In the genomic region with DNA sequence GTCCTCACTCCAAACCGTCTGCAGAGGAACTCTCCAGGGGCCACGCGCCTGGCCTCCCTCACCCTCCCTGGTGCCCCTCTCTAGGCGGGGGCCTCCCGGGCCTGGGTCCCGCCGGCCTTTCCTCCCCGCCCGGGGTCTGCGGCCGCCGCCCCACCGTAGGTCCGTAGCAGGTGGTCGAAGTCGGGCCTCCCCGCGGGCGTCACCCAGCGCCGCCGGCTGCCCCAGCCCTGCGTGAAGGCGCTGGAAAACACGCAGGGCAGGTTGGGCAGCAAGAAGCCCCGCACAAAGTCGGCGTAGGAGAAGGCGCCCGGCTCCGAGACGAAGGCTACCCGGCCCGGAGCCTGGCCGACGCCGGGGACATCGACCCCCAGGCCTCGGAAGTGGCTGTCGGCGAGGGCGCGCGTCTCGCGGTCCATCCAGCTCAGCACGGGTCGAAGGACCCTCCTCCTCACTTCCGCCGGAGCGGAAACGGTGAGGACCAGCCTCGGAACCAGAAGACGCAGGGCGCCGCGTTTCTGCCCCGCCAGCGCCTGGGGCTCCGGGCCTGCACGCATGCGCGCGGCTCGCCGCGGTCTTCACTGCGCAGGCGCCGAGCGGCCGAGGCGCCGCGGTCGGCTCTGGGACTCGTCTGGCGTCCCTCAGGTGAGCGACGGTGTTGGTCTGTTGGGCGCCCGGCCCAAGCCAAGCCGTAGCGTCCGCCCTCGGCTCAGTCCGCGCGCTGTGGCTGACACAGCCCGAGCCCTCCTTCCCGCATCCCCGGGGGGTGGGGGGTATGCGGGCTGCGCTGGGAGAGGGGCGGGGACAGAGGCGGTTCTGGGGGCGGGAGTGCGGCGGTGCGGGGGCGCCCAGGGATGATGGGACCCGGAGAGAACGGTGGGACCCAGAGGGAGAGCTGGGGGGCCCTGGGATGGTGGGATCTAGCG, we compare ENCODE assay signal across 8 cellular contexts. TPM values are rescaled to one million over a fixed set of nuclear protein-coding genes. Genes with fewer than 3 reads are reported as not detected.
A peak's percentile ranks its signal among the peaks of the same experiment; 100 is the strongest.
DNase-seq lines count a peak whose midpoint lies in the region; ATAC-seq and TF ChIP-seq lines count a peak whose summit lies in the region.

A gene with protein sequence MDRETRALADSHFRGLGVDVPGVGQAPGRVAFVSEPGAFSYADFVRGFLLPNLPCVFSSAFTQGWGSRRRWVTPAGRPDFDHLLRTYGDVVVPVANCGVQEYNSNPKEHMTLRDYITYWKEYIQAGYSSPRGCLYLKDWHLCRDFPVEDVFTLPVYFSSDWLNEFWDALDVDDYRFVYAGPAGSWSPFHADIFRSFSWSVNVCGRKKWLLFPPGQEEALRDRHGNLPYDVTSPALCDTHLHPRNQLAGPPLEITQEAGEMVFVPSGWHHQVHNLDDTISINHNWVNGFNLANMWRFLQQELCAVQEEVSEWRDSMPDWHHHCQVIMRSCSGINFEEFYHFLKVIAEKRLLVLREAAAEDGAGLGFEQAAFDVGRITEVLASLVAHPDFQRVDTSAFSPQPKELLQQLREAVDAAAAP (minus strand): TSS at position 445 of the 923 bp plus-strand sequence. CDS start 29 bp downstream, at position 416.
A gene with protein sequence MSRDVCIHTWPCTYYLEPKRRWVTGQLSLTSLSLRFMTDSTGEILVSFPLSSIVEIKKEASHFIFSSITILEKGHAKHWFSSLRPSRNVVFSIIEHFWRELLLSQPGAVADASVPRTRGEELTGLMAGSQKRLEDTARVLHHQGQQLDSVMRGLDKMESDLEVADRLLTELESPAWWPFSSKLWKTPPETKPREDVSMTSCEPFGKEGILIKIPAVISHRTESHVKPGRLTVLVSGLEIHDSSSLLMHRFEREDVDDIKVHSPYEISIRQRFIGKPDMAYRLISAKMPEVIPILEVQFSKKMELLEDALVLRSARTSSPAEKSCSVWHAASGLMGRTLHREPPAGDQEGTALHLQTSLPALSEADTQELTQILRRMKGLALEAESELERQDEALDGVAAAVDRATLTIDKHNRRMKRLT (plus strand): TSS at position 578 of the 923 bp plus-strand sequence. CDS start 12,302 bp downstream, outside the sequence.

- peak within 1 kb of the TSS; percentile 91 for H3K4me3 Mint-ChIP-seq in progenitor cell of endocrine pancreas (ENCODE audit: low read depth)

- H3K9me3 Mint-ChIP-seq in progenitor cell of endocrine pancreas (ENCODE audit: low read depth) = no peaks in the 10 kb centered on the region

- no peaks in the 10 kb centered on the region for H3K27me3 ChIP-seq in upper lobe of right lung

- in situ Hi-C loops in GM13977 (cut with MboI; ENCODE audit: low pct_unique_long_range_greater_than_20kb, low sequenced_read_pairs, unreplicated experiment) = no loop called here

- peak within 1 kb of the TSS; percentile 85 for H3K27ac ChIP-seq in upper lobe of right lung

- no peaks in the 10 kb centered on the region for H3K9me3 ChIP-seq in upper lobe of right lung

- intact Hi-C loops in T-helper 1 cell treated with Interleukin-12 subunit alpha and Interleukin-12 subunit beta and Interleukin-4 antibody, amounts not matched to agents 30 ng/mL and 1 ng/mL, for 36 hours (cut with micrococcal nuclease) = loop anchor here (1.0 to 10.0 kb wide), 18 partner anchors 28 to 1673 kb away; partner anchors contain the start of genes ARF1, C1orf35, GUK1 and H3-3A
- intact Hi-C loops in left cardiac atrium (cut with DNase I) = no loop called here
- intact Hi-C loops in upper lobe of right lung (cut with DNase I) = no loop called here

- H3K27ac Mint-ChIP-seq in progenitor cell of endocrine pancreas = peak within 1 kb of the TSS; percentile 92

- ATAC-seq in HG02852 (IDR thresholded peaks at IDR 0.05; ENCODE audit: unreplicated experiment) = peak; percentile 94
- peak; percentile 95 to 96 for ATAC-seq in left cardiac atrium
- ATAC-seq in upper lobe of right lung = peak; percentile 96

- TF ChIP-seq CTCF in GM13977 (IDR thresholded peaks at IDR 0.05; ENCODE audit: extremely low read depth, insufficient read depth, missing control alignments) = no peak
- no peak for TF ChIP-seq CTCF in progenitor cell of endocrine pancreas (IDR thresholded peaks at IDR 0.05; ENCODE audit: unreplicated experiment)
- TF ChIP-seq CTCF in upper lobe of right lung (IDR thresholded peaks at IDR 0.05) = no peak

- no peaks in the 10 kb centered on the region for H3K27me3 Mint-ChIP-seq in progenitor cell of endocrine pancreas

- peaks cover 20% of the 10 kb centered on the region for H3K36me3 ChIP-seq in upper lobe of right lung

- DNase-seq in GM13977 (ENCODE audit: low spot score) (peak; percentile 97), NCI-H1436 treated with DMSO at 0.1 percent for 48 hours (lab: John Stamatoyannopoulos, UW) (peak; percentile 85), amniotic epithelial cell (ENCODE audit: low read depth) (peak; percentile 85), left cardiac atrium (peak; percentile 94), progenitor cell of endocrine pancreas (ENCODE audit: low spot score, unreplicated experiment) (peak; percentile 93), upper lobe of right lung (peak; percentile 96)

- H3K4me1 Mint-ChIP-seq in progenitor cell of endocrine pancreas (ENCODE audit: low read depth) = peaks cover 11% of the 10 kb centered on the region

- H3K4me1 ChIP-seq in upper lobe of right lung = peaks cover 14% of the 10 kb centered on the region

- H3K36me3 Mint-ChIP-seq in progenitor cell of endocrine pancreas (ENCODE audit: insufficient read depth) = no peaks in the 10 kb centered on the region

- H3K4me3 ChIP-seq in upper lobe of right lung = peak within 1 kb of the TSS; percentile 97

RNA-seq across cellular contexts. Expression of the first gene that starts in this region (rescaled TPM):
- total RNA-seq in T-helper 1 cell treated with Interleukin-12 subunit alpha and Interleukin-12 subunit beta and Interleukin-4 antibody, amounts not matched to agents 30 ng/mL and 1 ng/mL, for 36 hours = 24.5 and 25.6 TPM in 2 replicates
- total RNA-seq in left cardiac atrium = 10 to 100 TPM in 1 of 2 donors, 1 to 10 TPM in 1; 9.7 to 14.1 TPM
- total RNA-seq in progenitor cell of endocrine pancreas = 20.7 and 26.4 TPM in 2 replicates
- total RNA-seq in upper lobe of right lung = 15.1 TPM

RNA-seq across cellular contexts. Expression of the second gene that starts in this region (rescaled TPM):
- 36.1 and 38.4 TPM in 2 replicates for total RNA-seq in T-helper 1 cell treated with Interleukin-12 subunit alpha and Interleukin-12 subunit beta and Interleukin-4 antibody, amounts not matched to agents 30 ng/mL and 1 ng/mL, for 36 hours
- 10 to 100 TPM; 37.9 to 38.5 TPM for total RNA-seq in left cardiac atrium
- total RNA-seq in progenitor cell of endocrine pancreas = 38.8 and 39.6 TPM in 2 replicates
- 27.7 TPM for total RNA-seq in upper lobe of right lung

Comparison
In these comparisons a context has a peak if more than half of its experiments do, and no peak if none do; other contexts are left out.
1. Peak in every context shown above with its lines: DNase-seq, ATAC-seq, H3K4me3 ChIP-seq and H3K27ac ChIP-seq.